ENCODE assay signal across 18 cellular contexts in genomic region chr5:179294891-179295777, GRCh38. TPM values are rescaled to one million over a fixed set of nuclear protein-coding genes. Genes with fewer than 3 reads are reported as not detected.
DNase-seq lines count a peak whose midpoint lies in the region; TF ChIP-seq lines count a peak whose summit lies in the region.
"Had no signal": no experiment of that assay in that cellular context is flagged by ENCODE, and none has a peak within 500 bp of the region (broad histone marks: within the 10 kb centered on the region; RNA-seq: fewer than 3 reads in every experiment).

No MANE protein-coding gene starts in this region.

- H3K9me3 ChIP-seq in duodenal mucosa (ENCODE audit: control insufficient read depth in 1 of 2, low read length in 2 of 2) = no peaks in the 10 kb centered on the region
- H3K9me3 ChIP-seq in mesenchymal stem cell (ENCODE audit: control insufficient read depth, low read length) = no peaks in the 10 kb centered on the region
- H3K9me3 ChIP-seq in transverse colon = no peaks in the 10 kb centered on the region
- no peaks in the 10 kb centered on the region for H3K9me3 ChIP-seq in thyroid gland
- H3K9me3 ChIP-seq: testis had no signal

- H3K36me3 ChIP-seq in duodenal mucosa (ENCODE audit: control insufficient read depth in 1 of 2, insufficient read depth in 2 of 2, low read length in 2 of 2) (no peaks in the 10 kb centered on the region), mesenchymal stem cell (ENCODE audit: control insufficient read depth in 1 of 2, insufficient read depth in 2 of 2, low read depth in 1 of 2, low read length in 2 of 2) (no peaks in the 10 kb centered on the region), transverse colon (no peaks in the 10 kb centered on the region), thyroid gland (no peaks in the 10 kb centered on the region)
- H3K36me3 ChIP-seq: SJSA1 had no signal

- peak overlapping the region; percentile 19 for H4K8ac ChIP-seq in mesenchymal stem cell (ENCODE audit: low read length)

- H2AK5ac ChIP-seq in mesenchymal stem cell (ENCODE audit: low read length, severe bottlenecking) = no peak overlapping the region

- H3K79me1 ChIP-seq in mesenchymal stem cell (replicated peaks; ENCODE audit: low read length, poor library complexity, severe bottlenecking) = no peaks in the 10 kb centered on the region

- no peak overlapping the region for H2BK5ac ChIP-seq in mesenchymal stem cell (ENCODE audit: low read depth, low read length, poor library complexity, severe bottlenecking)

- TF ChIP-seq CTCF in transverse colon (IDR thresholded peaks at IDR 0.05) (no peak), thyroid gland (IDR thresholded peaks at IDR 0.05) (no peak)

- H3K4me1 ChIP-seq in duodenal mucosa (ENCODE audit: control insufficient read depth in 1 of 2, insufficient read depth in 2 of 2, low read length in 2 of 2) (no peaks in the 10 kb centered on the region), mesenchymal stem cell (ENCODE audit: control insufficient read depth, insufficient read depth, low read depth, low read length) (no peaks in the 10 kb centered on the region), transverse colon (peaks cover 0 to 9% (median 0%) of the 10 kb centered on the region in 4 donors), thyroid gland (peaks cover 0 to 4% of the 10 kb centered on the region in 2 donors)
- H3K4me1 ChIP-seq: SJSA1 had no signal

- H2BK12ac ChIP-seq in mesenchymal stem cell (ENCODE audit: low read length in 2 of 2) = peak overlapping the region in 1 of 2 experiments; percentile 55

- no peak overlapping the region for H3K18ac ChIP-seq in mesenchymal stem cell (ENCODE audit: low read depth in 1 of 2, low read length in 2 of 2)

- in situ Hi-C loops in transverse colon (cut with MboI; ENCODE audit: low pct_ligation_motif_present in 1 of 4, low pct_unique_long_range_greater_than_20kb in 1 of 4, low sequenced_read_pairs in 3 of 4) = no loop called here

- H3K4me2 ChIP-seq in mesenchymal stem cell (ENCODE audit: low read length, poor library complexity, severe bottlenecking) = no peak overlapping the region

- no peaks in the 10 kb centered on the region for H3K27me3 ChIP-seq in duodenal mucosa (ENCODE audit: control insufficient read depth in 1 of 2, insufficient read depth in 2 of 2, low read length in 2 of 2)
- no peaks in the 10 kb centered on the region for H3K27me3 ChIP-seq in mesenchymal stem cell (ENCODE audit: control insufficient read depth in 1 of 2, insufficient read depth in 1 of 2, low read length in 2 of 2)
- no peaks in the 10 kb centered on the region for H3K27me3 ChIP-seq in transverse colon
- H3K27me3 ChIP-seq in thyroid gland = no peaks in the 10 kb centered on the region
- H3K27me3 ChIP-seq: SJSA1, testis had no signal

- H2AFZ ChIP-seq in mesenchymal stem cell (ENCODE audit: low read depth, low read length) = no peak overlapping the region

- intact Hi-C loops in transverse colon (cut with DNase I; ENCODE audit: low total_unique reads) = no loop called here
- intact Hi-C loops in thyroid gland (cut with DNase I) = no loop called here

- no peak overlapping the region for H3K4me3 ChIP-seq in duodenal mucosa (ENCODE audit: low read depth in 1 of 2, low read length in 2 of 2)
- H3K4me3 ChIP-seq in mesenchymal stem cell (ENCODE audit: insufficient read depth in 1 of 2, low read depth in 1 of 2, low read length in 2 of 2) = no peak overlapping the region
- no peak overlapping the region for H3K4me3 ChIP-seq in transverse colon
- no peak overlapping the region for H3K4me3 ChIP-seq in thyroid gland (replicated peaks in 1 of 3)
- H3K4me3 ChIP-seq: K562, SJSA1, testis had no signal

- peak overlapping the region in 1 of 2 experiments; percentile 68 for H3K14ac ChIP-seq in mesenchymal stem cell (ENCODE audit: low read length in 2 of 2)

- TF ChIP-seq EP300 in transverse colon (IDR thresholded peaks at IDR 0.05; ENCODE audit: low read depth) = no peak

- H3K9ac ChIP-seq in duodenal mucosa (ENCODE audit: low read depth in 1 of 2, low read length in 2 of 2) (no peak overlapping the region), mesenchymal stem cell (ENCODE audit: low read length) (no peak overlapping the region)

- 87% methylated on average over 15 of the region's 19 CpGs for WGBS in mesenchymal stem cell
- WGBS in transverse colon (ENCODE audit: low coverage in 1 of 2), 2 donors = 70% methylated on average over 19 of the region's 19 CpGs; no CpG with 5 or more reads in 1 of the 2 donors
- 62 to 75% methylated on average over 18 to 19 of the region's 19 CpGs for WGBS in thyroid gland, 2 donors

- H3K4ac ChIP-seq in mesenchymal stem cell (ENCODE audit: low read depth in 1 of 2, low read length in 2 of 2) = no peak overlapping the region

- DNase-seq in NCI-H2029 (lab: John Stamatoyannopoulos, UW) (peak; percentile 5), NCI-H2029 treated with DMSO at 0.1 percent for 48 hours (lab: John Stamatoyannopoulos, UW) (no peak), mesenchymal stem cell (peak; percentile 43), transverse colon (no peak), NCI-H2107 (lab: John Stamatoyannopoulos, UW) (no peak), kidney tubule cell (ENCODE audit: low spot score) (no peak), thyroid gland (no peak)
- DNase-seq: 8988T; naive B cell; NCI-H1930; NK-92 treated with Interleukin-12 subunit alpha and Interleukin-12 subunit beta, amount 100 ng/mL, for 24 hours; small intestine; testis had no signal

- peak overlapping the region; percentile 12 for H2BK15ac ChIP-seq in mesenchymal stem cell (ENCODE audit: low read depth, poor library complexity, severe bottlenecking)

- H3K27ac ChIP-seq in duodenal mucosa (ENCODE audit: low read depth, low read length) (peak overlapping the region; percentile 20), mesenchymal stem cell (ENCODE audit: low read length, poor library complexity, severe bottlenecking) (no peak overlapping the region), transverse colon (peak overlapping the region; percentile 12 to 46 (median 34)), thyroid gland (no peak overlapping the region)
- H3K27ac ChIP-seq: SJSA1, testis, VCaP had no signal

- H3K23ac ChIP-seq in mesenchymal stem cell (ENCODE audit: low read length in 2 of 2) = no peak overlapping the region

- no peak overlapping the region for H2BK120ac ChIP-seq in mesenchymal stem cell (ENCODE audit: low read depth, low read length)

- H4K91ac ChIP-seq in mesenchymal stem cell (ENCODE audit: low read length) = no peak overlapping the region

- TF ChIP-seq POLR2A in transverse colon (IDR thresholded peaks at IDR 0.05) (no peak), thyroid gland (IDR thresholded peaks at IDR 0.05) (no peak)

RNA-seq across cellular contexts. Expression of gene ADAMTS2, which starts 50.1 kb away (rescaled TPM):
- polyA plus RNA-seq in mesenchymal stem cell (2013, experiment 1 of 2) = 46.7 TPM
- 45.4 TPM for polyA plus RNA-seq in mesenchymal stem cell (2013, experiment 2 of 2)
- total RNA-seq in transverse colon = 10 to 100 TPM in 2 of 4 donors, 1 to 10 TPM in 2; 6.0 to 20.9 (median 13.5) TPM
- total RNA-seq in thyroid gland = 10 to 100 TPM in 1 of 4 donors, 1 to 10 TPM in 3; 3.5 to 16.2 (median 7.3) TPM
- total RNA-seq: activated naive CD4-positive, alpha-beta T cell treated with anti-CD3 and anti-CD28 coated beads, Interleukin-2, amount 50 U/mL, for 72 hours; K562 had no signal
- polyA plus RNA-seq: K562 had no signal

Comparison
In these comparisons a context has a peak if more than half of its experiments do, and no peak if none do; other contexts are left out.
1. DNase-seq: peak in NCI-H2029 (single experiment) and mesenchymal stem cell (single experiment); none in NCI-H2029 treated with DMSO at 0.1 percent for 48 hours (single experiment), transverse colon (single experiment), NCI-H2107 (single experiment), kidney tubule cell (single experiment) and thyroid gland (0 of 2).
2. H3K27ac ChIP-seq: peak in duodenal mucosa (single experiment) and transverse colon (4 of 4); none in mesenchymal stem cell (single experiment) and thyroid gland (0 of 3).